27 cellular contexts compared by ENCODE assay signal in the genomic region with DNA sequence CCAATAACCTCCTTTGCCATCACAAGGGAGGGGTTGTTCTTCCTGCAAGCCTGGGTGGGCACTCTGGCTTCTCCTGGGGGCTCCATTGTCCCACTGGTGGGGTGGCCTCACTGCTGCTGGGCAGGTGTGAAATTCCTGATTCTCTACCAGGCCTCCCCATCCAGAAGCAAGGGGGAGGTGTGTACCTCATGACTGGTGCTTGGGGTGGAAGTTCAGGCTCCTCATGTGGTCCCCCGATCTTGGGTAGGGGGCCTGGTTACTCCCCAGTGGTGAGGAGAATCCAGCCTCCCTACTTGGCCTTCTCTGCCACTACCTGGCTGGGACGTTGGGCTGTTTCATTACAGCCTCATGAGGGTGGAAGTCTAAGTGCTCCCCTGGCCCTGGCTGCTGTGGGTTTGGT.
"Had no signal": no experiment of that assay in that cellular context is flagged by ENCODE, and none has a peak within 500 bp of the region (broad histone marks: within the 10 kb centered on the region; RNA-seq: fewer than 3 reads in every experiment).

No MANE protein-coding gene starts in this region.

- H3K36me3 ChIP-seq: ascending aorta, breast epithelium, cardiac muscle cell, WERI-Rb-1 had no signal

- H3K9me3 ChIP-seq: breast epithelium had no signal

- DNase-seq: activated B cell treated with CpG ODN at 0.5 μM for 24 hours; activated CD4-positive, alpha-beta T cell treated with anti-CD3 and anti-CD28 coated beads for 48 hours; activated CD4-positive, alpha-beta T cell treated with anti-CD3 and anti-CD28 coated beads, Interleukin-2, amount 50 U/mL, for 1 hour; activated CD4-positive, alpha-beta T cell treated with anti-CD3 and anti-CD28 coated beads, Interleukin-2, amount 50 U/mL, for 48 hours; activated CD8-positive, alpha-beta memory T cell treated with anti-CD3 and anti-CD28 coated beads for 24 hours; activated CD8-positive, alpha-beta memory T cell treated with anti-CD3 and anti-CD28 coated beads, Interleukin-2, amount 50 U/mL, for 48 hours; activated CD8-positive, alpha-beta T cell treated with anti-CD3 and anti-CD28 coated beads for 36 hours; activated gamma-delta T cell; activated naive CD4-positive, alpha-beta T cell; activated naive CD4-positive, alpha-beta T cell treated with anti-CD3 and anti-CD28 coated beads, Interleukin-2, amount 10 ng/mL, durations not matched to agents 7 days and 5 days; activated naive CD8-positive, alpha-beta T cell treated with anti-CD3 and anti-CD28 coated beads, Interleukin-2, amount 10 ng/mL, durations not matched to agents 7 days and 5 days; activated T-cell treated with anti-CD3 and anti-CD28 coated beads for 4 hours; activated T-cell treated with anti-CD3 and anti-CD28 coated beads, Interleukin-2, amount 50 U/mL, for 24 hours; activated T-cell treated with anti-CD3 and anti-CD28 coated beads, Interleukin-2, amount 50 U/mL, for 72 hours; central memory CD4-positive, alpha-beta T cell; cerebellar nuclear complex; effector CD8-positive, alpha-beta T cell; foreskin fibroblast; head of caudate nucleus; T-helper 1 cell; T-helper 17 cell; T1000; WERI-Rb-1 had no signal

- H3K4me1 ChIP-seq: ascending aorta, breast epithelium had no signal

- H3K4me3 ChIP-seq: ascending aorta, breast epithelium, cardiac muscle cell had no signal

- H3K27me3 ChIP-seq: ascending aorta, breast epithelium, cardiac muscle cell had no signal

- H3K27ac ChIP-seq: ascending aorta, breast epithelium, cardiac muscle cell, epithelial cell of prostate, WERI-Rb-1 had no signal
